Comparison of ENCODE assay signal across 16 cellular contexts in the genomic region with DNA sequence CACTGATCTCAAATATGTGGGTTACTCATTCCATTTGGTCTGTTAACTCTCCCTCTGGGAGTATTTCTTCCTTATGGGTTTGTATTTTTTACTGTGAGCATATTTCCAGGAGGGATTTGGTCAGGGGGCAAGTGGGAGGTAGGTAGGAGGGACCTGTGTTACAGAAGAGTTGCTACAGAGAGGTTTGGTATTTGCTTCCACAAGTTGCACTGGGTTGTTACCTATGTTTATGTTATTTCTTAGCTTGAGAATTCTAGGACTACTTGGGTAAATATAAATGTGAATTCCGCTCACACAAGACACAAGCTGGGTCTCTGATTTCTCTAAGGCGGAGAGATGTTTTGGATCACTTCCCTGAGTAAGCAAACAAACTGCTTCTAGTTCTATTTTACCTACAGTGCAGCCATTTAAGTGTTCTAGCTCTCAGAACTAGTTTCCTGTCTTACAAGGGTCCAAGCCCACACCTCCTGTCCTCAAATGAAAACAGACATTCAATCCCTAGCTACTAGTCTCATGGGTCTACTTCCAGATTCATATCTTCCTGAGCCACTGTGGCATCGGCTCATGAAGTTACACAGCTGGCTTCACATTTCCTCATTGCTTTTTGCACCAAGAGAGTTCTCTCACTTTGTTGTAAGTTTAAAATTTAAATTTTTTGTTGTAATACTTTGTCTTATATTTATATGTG.
DNase-seq lines count a peak whose midpoint lies in the region; TF ChIP-seq lines count a peak whose summit lies in the region.
"Had no signal": no experiment of that assay in that cellular context is flagged by ENCODE, and none has a peak within 500 bp of the region (broad histone marks: within the 10 kb centered on the region; RNA-seq: fewer than 3 reads in every experiment).

No MANE protein-coding gene starts in this region.

- H3K4me3 ChIP-seq in parathyroid adenoma (ENCODE audit: low read depth, low read length): no peak overlapping the region
- H3K4me3 ChIP-seq in esophagus squamous epithelium: no peak overlapping the region
- no peak overlapping the region for H3K4me3 ChIP-seq in hepatocyte
- H3K4me3 ChIP-seq: BLaER1 treated with 17β-estradiol and CSF1 and Interleukin-3, amounts not matched to agents 10 nM and 100 nM; HAP-1 had no signal

- H3K9ac ChIP-seq in parathyroid adenoma: no peak overlapping the region
- H3K9ac ChIP-seq: BLaER1 treated with 17β-estradiol and CSF1 and Interleukin-3, amounts not matched to agents 10 nM and 100 nM had no signal

- no peak overlapping the region for H3K27ac ChIP-seq in parathyroid adenoma
- H3K27ac ChIP-seq in esophagus squamous epithelium: no peak overlapping the region
- H3K27ac ChIP-seq in hepatocyte: no peak overlapping the region
- H3K27ac ChIP-seq: BLaER1 treated with 17β-estradiol and CSF1 and Interleukin-3, amounts not matched to agents 10 nM and 100 nM had no signal

- H3K4me1 ChIP-seq in parathyroid adenoma (peaks cover 7% of the 10 kb centered on the region), esophagus squamous epithelium (peaks cover 0 to 20% (median 0%) of the 10 kb centered on the region in 3 donors), hepatocyte (ENCODE audit: insufficient read depth) (no peaks in the 10 kb centered on the region)

- 69 to 92% methylated on average over 3 of the region's 3 CpGs for WGBS in esophagus squamous epithelium, 2 donors
- WGBS in hepatocyte (ENCODE audit: low lambda C conversion rate, missing lambda C conversion rate): 82% methylated on average over 3 of the region's 3 CpGs

- no peaks in the 10 kb centered on the region for H3K79me2 ChIP-seq in parathyroid adenoma
- H3K79me2 ChIP-seq in hepatocyte: no peaks in the 10 kb centered on the region

- peak overlapping the region; percentile 57 for H2AFZ ChIP-seq in parathyroid adenoma
- no peak overlapping the region for H2AFZ ChIP-seq in hepatocyte

- TF ChIP-seq CTCF in parathyroid adenoma (IDR thresholded peaks at IDR 0.05) (no peak), esophagus squamous epithelium (IDR thresholded peaks at IDR 0.05) (no peak), hepatocyte (IDR thresholded peaks at IDR 0.05; ENCODE audit: poor library complexity) (no peak)

- H3K9me3 ChIP-seq in parathyroid adenoma (ENCODE audit: control insufficient read depth, low read length) (no peaks in the 10 kb centered on the region), esophagus squamous epithelium (no peaks in the 10 kb centered on the region), hepatocyte (ENCODE audit: low read depth) (no peaks in the 10 kb centered on the region)
- H3K9me3 ChIP-seq: BLaER1 treated with 17β-estradiol and CSF1 and Interleukin-3, amounts not matched to agents 10 nM and 100 nM; HAP-1 had no signal

- intact Hi-C loops in esophagus squamous epithelium (cut with DNase I): no loop called here

- no peaks in the 10 kb centered on the region for H4K20me1 ChIP-seq in hepatocyte (ENCODE audit: insufficient read depth, poor library complexity, severe bottlenecking)
- H4K20me1 ChIP-seq: BLaER1 treated with 17β-estradiol and CSF1 and Interleukin-3, amounts not matched to agents 10 nM and 100 nM had no signal

- DNase-seq in DMS153 treated with DMSO at 0.1 percent for 48 hours (lab: John Stamatoyannopoulos, UW; ENCODE audit: unreplicated experiment): peak; percentile 9
- no peak for DNase-seq in DMS153 (lab: John Stamatoyannopoulos, UW)
- DNase-seq in LHCN-M2 (ENCODE audit: low read depth): peak; percentile 22
- DNase-seq in fibroblast of gingiva (ENCODE audit: low read depth): peak; percentile 24
- DNase-seq in esophagus squamous epithelium (lab: John Stamatoyannopoulos, UW): no peak
- no peak for DNase-seq in NCI-H345 (lab: John Stamatoyannopoulos, UW)
- no peak for DNase-seq in hepatocyte (ENCODE audit: low spot score)
- DNase-seq: 8988T, GF-D8, NCI-H1436, NCI-H2081, NCI-H774, SHP77 had no signal

- no peaks in the 10 kb centered on the region for H3K9me2 ChIP-seq in hepatocyte (replicated peaks; ENCODE audit: insufficient read depth)

- no peak for TF ChIP-seq POLR2A in esophagus squamous epithelium (IDR thresholded peaks at IDR 0.05)

- H3K4me2 ChIP-seq in parathyroid adenoma (ENCODE audit: low read length): peak overlapping the region; percentile 44
- H3K4me2 ChIP-seq in hepatocyte: no peak overlapping the region
- H3K4me2 ChIP-seq: BLaER1 treated with 17β-estradiol and CSF1 and Interleukin-3, amounts not matched to agents 10 nM and 100 nM had no signal

- H3K27me3 ChIP-seq in parathyroid adenoma (ENCODE audit: control insufficient read depth, insufficient read depth, low read length) (no peaks in the 10 kb centered on the region), esophagus squamous epithelium (peaks cover 0 to 6% (median 0%) of the 10 kb centered on the region in 4 donors), hepatocyte (no peaks in the 10 kb centered on the region)
- H3K27me3 ChIP-seq: BLaER1 treated with 17β-estradiol and CSF1 and Interleukin-3, amounts not matched to agents 10 nM and 100 nM had no signal

- H3K36me3 ChIP-seq in parathyroid adenoma (ENCODE audit: control insufficient read depth, insufficient read depth, low read length): no peaks in the 10 kb centered on the region
- H3K36me3 ChIP-seq in esophagus squamous epithelium: no peaks in the 10 kb centered on the region
- H3K36me3 ChIP-seq in hepatocyte (replicated peaks; ENCODE audit: insufficient read depth, low read depth): no peaks in the 10 kb centered on the region
- H3K36me3 ChIP-seq: BLaER1 treated with 17β-estradiol and CSF1 and Interleukin-3, amounts not matched to agents 10 nM and 100 nM; HAP-1 had no signal

Comparison
In these comparisons a context has a peak if more than half of its experiments do, and no peak if none do; other contexts are left out.
1. DNase-seq: peak in DMS153 treated with DMSO at 0.1 percent for 48 hours (single experiment), LHCN-M2 (single experiment) and fibroblast of gingiva (single experiment); none in DMS153 (single experiment), esophagus squamous epithelium (single experiment), NCI-H345 (single experiment) and hepatocyte (single experiment).